Comparison of ENCODE assay signal across 18 cellular contexts in genomic region chr10:30346135-30346534, GRCh38. TPM values are rescaled to one million over a fixed set of nuclear protein-coding genes. Genes with fewer than 3 reads are reported as not detected.
DNase-seq lines count a peak whose midpoint lies in the region; ATAC-seq, FAIRE-seq and TF ChIP-seq lines count a peak whose summit lies in the region.
"Had no signal": no experiment of that assay in that cellular context is flagged by ENCODE, and none has a peak within 500 bp of the region (broad histone marks: within the 10 kb centered on the region; RNA-seq: fewer than 3 reads in every experiment).

No MANE protein-coding gene starts in this region.

- H3K27me3 ChIP-seq in MM.1S (replicated peaks; ENCODE audit: insufficient read depth, low read length) (no peaks in the 10 kb centered on the region), gastrocnemius medialis (no peaks in the 10 kb centered on the region)
- H3K27me3 ChIP-seq: gastroesophageal sphincter, testis had no signal

- no peak overlapping the region for H3K4me3 ChIP-seq in MM.1S (ENCODE audit: low read length)
- no peak overlapping the region for H3K4me3 ChIP-seq in gastrocnemius medialis
- H3K4me3 ChIP-seq: gastroesophageal sphincter, testis had no signal

- H3K4me1 ChIP-seq in MM.1S (ENCODE audit: low read length) (no peaks in the 10 kb centered on the region), gastrocnemius medialis (peaks cover 32 to 38% of the 10 kb centered on the region in 2 donors)

- H4K20me1 ChIP-seq in MM.1S (ENCODE audit: insufficient read depth, low read length) = peaks cover 3% of the 10 kb centered on the region; the same call in 1 of the 2 replicates

- no peaks in the 10 kb centered on the region for H3K9me2 ChIP-seq in MM.1S (replicated peaks; ENCODE audit: insufficient read depth, low read length)

- H3K9me3 Mint-ChIP-seq in activated naive CD8-positive, alpha-beta T cell (ENCODE audit: low read depth) = no peaks in the 10 kb centered on the region
- no peaks in the 10 kb centered on the region for H3K9me3 Mint-ChIP-seq in activated naive CD8-positive, alpha-beta T cell treated with anti-CD3 and anti-CD28 coated beads for 36 hours

- H3K27ac ChIP-seq in MM.1S (ENCODE audit: low read length) (no peak overlapping the region), gastrocnemius medialis (peak overlapping the region in 3 of 4 donors; percentile 6 to 95 (median 94))
- H3K27ac ChIP-seq: gastroesophageal sphincter, testis had no signal

- no peak for TF ChIP-seq CTCF in MM.1S (IDR thresholded peaks at IDR 0.05; ENCODE audit: low read length)
- TF ChIP-seq CTCF in gastrocnemius medialis (IDR thresholded peaks at IDR 0.05 in 4 of 5, conservative IDR thresholded peaks at IDR 0.05 in 1 of 5) = no peak

- H3K9me3 ChIP-seq in MM.1S (replicated peaks; ENCODE audit: insufficient read depth, low read length) (no peaks in the 10 kb centered on the region), gastrocnemius medialis (no peaks in the 10 kb centered on the region)
- H3K9me3 ChIP-seq: gastroesophageal sphincter, testis had no signal

- in situ Hi-C loops in gastrocnemius medialis (cut with MboI; ENCODE audit: low sequenced_read_pairs in 4 of 4) = no loop called here

- H3K27ac Mint-ChIP-seq in activated naive CD8-positive, alpha-beta T cell = no peak overlapping the region
- no peak overlapping the region for H3K27ac Mint-ChIP-seq in activated naive CD8-positive, alpha-beta T cell treated with anti-CD3 and anti-CD28 coated beads for 36 hours
- H3K27ac Mint-ChIP-seq: activated CD4-positive, alpha-beta T cell treated with anti-CD3 and anti-CD28 coated beads for 36 hours had no signal

- no peak overlapping the region for H2AFZ ChIP-seq in MM.1S (ENCODE audit: low read length)

- H3F3A ChIP-seq in MM.1S (ENCODE audit: insufficient read depth, low read length) = no peaks in the 10 kb centered on the region

- ATAC-seq in gastrocnemius medialis (no peak), GM21737 (IDR thresholded peaks at IDR 0.05; ENCODE audit: unreplicated experiment) (no peak)
- ATAC-seq: activated CD4-positive, alpha-beta T cell treated with anti-CD3 and anti-CD28 coated beads for 36 hours; gastroesophageal sphincter had no signal

- H3K36me3 ChIP-seq in MM.1S (replicated peaks; ENCODE audit: insufficient read depth, low read length) = no peaks in the 10 kb centered on the region
- peaks cover 0 to 3% of the 10 kb centered on the region in 2 donors for H3K36me3 ChIP-seq in gastrocnemius medialis

- no peak for TF ChIP-seq POLR2A in erythroblast (IDR thresholded peaks at IDR 0.05; ENCODE audit: low read length)
- no peak for TF ChIP-seq POLR2A in gastrocnemius medialis (IDR thresholded peaks at IDR 0.05)

- H3K36me3 Mint-ChIP-seq in activated naive CD8-positive, alpha-beta T cell = peaks cover 2% of the 10 kb centered on the region
- peaks cover 44% of the 10 kb centered on the region for H3K36me3 Mint-ChIP-seq in activated naive CD8-positive, alpha-beta T cell treated with anti-CD3 and anti-CD28 coated beads for 36 hours

- no peak for DNase-seq in activated naive CD8-positive, alpha-beta T cell treated with anti-CD3 and anti-CD28 coated beads for 36 hours
- DNase-seq in MM.1S = no peak
- peak; percentile 18 to 46 for DNase-seq in erythroblast (lab: John Stamatoyannopoulos, UW)
- DNase-seq in gastrocnemius medialis = no peak
- DNase-seq in frontal cortex (ENCODE audit: low spot score in 2 of 2) = no peak
- no peak for DNase-seq in MV-4-11 (lab: John Stamatoyannopoulos, UW)
- DNase-seq: activated CD4-positive, alpha-beta T cell treated with anti-CD3 and anti-CD28 coated beads for 36 hours; caudate nucleus; GOT3; NCI-H1436 treated with DMSO at 0.1 percent for 48 hours; NCI-H2227 treated with DMSO at 0.1 percent for 48 hours; nucleus accumbens; testis had no signal

- intact Hi-C loops in gastrocnemius medialis (cut with DNase I; ENCODE audit: low total_unique reads) = loop anchor here (5.0 kb wide), 2 partner anchors 91 to 349 kb away; no protein-coding TSS in a partner anchor

- H3K4me1 Mint-ChIP-seq in activated naive CD8-positive, alpha-beta T cell (ENCODE audit: low read depth) = peaks cover 53% of the 10 kb centered on the region
- peaks cover 44% of the 10 kb centered on the region for H3K4me1 Mint-ChIP-seq in activated naive CD8-positive, alpha-beta T cell treated with anti-CD3 and anti-CD28 coated beads for 36 hours

- H3K27me3 Mint-ChIP-seq in activated naive CD8-positive, alpha-beta T cell = no peaks in the 10 kb centered on the region
- no peaks in the 10 kb centered on the region for H3K27me3 Mint-ChIP-seq in activated naive CD8-positive, alpha-beta T cell treated with anti-CD3 and anti-CD28 coated beads for 36 hours
- H3K27me3 Mint-ChIP-seq: activated CD4-positive, alpha-beta T cell treated with anti-CD3 and anti-CD28 coated beads for 36 hours had no signal

- H3K4me2 ChIP-seq in MM.1S (ENCODE audit: low read depth, low read length) = 0 out of 2 replicates have a peak overlapping the region, but pooled peaks have one; percentile 65

- H3K79me2 ChIP-seq in MM.1S (ENCODE audit: low read length) = peaks cover 80% of the 10 kb centered on the region

- FAIRE-seq in frontal cortex (lab: Jason Lieb, UNC) = no peak
- FAIRE-seq: GM18507, TTC549 had no signal

- H3K4me3 Mint-ChIP-seq in activated naive CD8-positive, alpha-beta T cell = peak overlapping the region; percentile 100
- no peak overlapping the region for H3K4me3 Mint-ChIP-seq in activated naive CD8-positive, alpha-beta T cell treated with anti-CD3 and anti-CD28 coated beads for 36 hours

- H3K9ac ChIP-seq in MM.1S (ENCODE audit: low read length) = no peak overlapping the region

RNA-seq across cellular contexts. Expression of gene MTPAP, which starts 2.9 kb away (rescaled TPM):
- 10 to 100 TPM; 43.9 to 47.6 TPM for total RNA-seq in activated naive CD8-positive, alpha-beta T cell treated with anti-CD3 and anti-CD28 coated beads for 36 hours
- 10 to 100 TPM; 12.4 to 15.9 (median 14.9) TPM for total RNA-seq in gastrocnemius medialis
- total RNA-seq in frontal cortex = 52.2 TPM

Comparison
In these comparisons a context has a peak if more than half of its experiments do, and no peak if none do; other contexts are left out.
1. DNase-seq: peak in erythroblast (2 of 2); none in activated naive CD8-positive, alpha-beta T cell treated with anti-CD3 and anti-CD28 coated beads for 36 hours (single experiment), MM.1S (single experiment), gastrocnemius medialis (0 of 2), frontal cortex (0 of 2) and MV-4-11 (single experiment).